In the genomic region with DNA sequence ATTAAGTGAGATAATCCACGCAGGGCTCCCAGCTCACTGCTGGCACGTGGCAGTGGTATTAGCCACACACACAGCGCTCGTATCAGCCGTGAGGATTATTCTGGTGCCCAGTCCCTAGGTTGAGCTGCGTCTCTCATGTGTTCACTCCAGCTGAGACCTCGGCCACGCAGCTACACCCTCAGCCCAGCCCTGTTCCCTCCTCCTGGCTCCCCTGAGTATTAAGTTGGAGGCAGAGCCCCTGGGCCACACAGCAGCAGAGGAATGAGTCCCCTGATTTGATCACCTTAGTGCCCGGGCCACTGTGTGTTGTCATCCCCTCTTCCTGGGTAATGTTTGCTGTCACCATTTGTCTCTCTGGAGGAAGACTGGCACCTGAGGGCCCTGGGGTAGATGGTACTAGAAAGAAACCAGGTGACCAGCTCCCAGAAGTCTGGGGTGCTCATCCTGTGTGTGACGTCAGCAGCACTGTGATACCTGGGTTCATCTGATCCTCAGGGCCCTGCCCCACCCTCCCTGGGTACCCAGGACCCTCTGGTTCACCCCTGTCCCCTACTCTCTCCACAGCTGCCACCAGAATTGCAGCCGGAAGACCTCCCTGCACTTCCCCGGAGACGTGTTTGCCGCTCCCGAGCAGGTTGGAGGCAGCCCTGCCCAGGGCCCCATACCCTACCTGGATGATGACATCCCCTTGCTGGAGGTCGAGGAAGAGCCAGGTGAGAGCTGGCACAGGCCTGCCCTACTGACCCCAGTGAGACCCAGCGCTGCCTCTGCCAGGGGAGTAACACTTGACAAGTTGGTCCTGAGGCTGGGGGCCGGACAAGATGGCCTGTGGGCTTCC, we compare ENCODE assay signal across 16 cellular contexts. TPM values are rescaled to one million over a fixed set of nuclear protein-coding genes. Genes with fewer than 3 reads are reported as not detected.
A peak's percentile ranks its signal among the peaks of the same experiment; 100 is the strongest.
DNase-seq lines count a peak whose midpoint lies in the region; ATAC-seq and TF ChIP-seq lines count a peak whose summit lies in the region.
"Had no signal": no experiment of that assay in that cellular context is flagged by ENCODE, and none has a peak within 500 bp of the region (broad histone marks: within the 10 kb centered on the region; RNA-seq: fewer than 3 reads in every experiment).

No MANE protein-coding gene starts in this region.

- H3K4me1 ChIP-seq in osteoblast (ENCODE audit: insufficient read depth, low read length) = no peaks in the 10 kb centered on the region

- H3K79me2 ChIP-seq in osteoblast (ENCODE audit: insufficient read depth, low read length) = no peaks in the 10 kb centered on the region

- peak; percentile 56 for DNase-seq in natural killer cell treated with Interleukin-12 subunit alpha and Interleukin-12 subunit beta and Interleukin-15 and Interleukin-18, amount 100 ng/mL, for 72 hours (ENCODE audit: low spot score)
- DNase-seq in natural killer cell = no peak
- DNase-seq in WERI-Rb-1 = peak; percentile 79
- DNase-seq in osteoblast (ENCODE audit: insufficient read length, low spot score, missing footprints) = peak; percentile 81
- DNase-seq in NCI-H2107 (lab: John Stamatoyannopoulos, UW) = no peak
- DNase-seq in activated CD4-positive, alpha-beta T cell treated with anti-CD3 and anti-CD28 coated beads for 4 hours = no peak
- no peak for DNase-seq in SKM-1 treated with dmso at 0.1 percent for 144 hours (lab: John Stamatoyannopoulos, UW; ENCODE audit: unreplicated experiment)
- DNase-seq: C1 segment of cervical spinal cord, COR-L47, EL, HCEC 1CT, NCI-H187 treated with DMSO at 0.1 percent for 48 hours, NCI-H2171, NCI-H446, NCI-H69 had no signal

- no peak for ATAC-seq in natural killer cell treated with Interleukin-12 subunit alpha and Interleukin-12 subunit beta and Interleukin-15 and Interleukin-18, amount 100 ng/mL, for 72 hours
- ATAC-seq in natural killer cell = no peak
- ATAC-seq: K562 had no signal

- no peaks in the 10 kb centered on the region for H3K27me3 Mint-ChIP-seq in natural killer cell treated with Interleukin-12 subunit alpha and Interleukin-12 subunit beta and Interleukin-15 and Interleukin-18, amount 100 ng/mL, for 72 hours
- H3K27me3 Mint-ChIP-seq in natural killer cell (ENCODE audit: low read depth in 2 of 2) = no peaks in the 10 kb centered on the region

- H3K4me2 ChIP-seq in osteoblast (ENCODE audit: insufficient read depth, low read length) = no peak overlapping the region

- H3K27ac ChIP-seq in WERI-Rb-1 (no peak overlapping the region; the same call in 1 of the 2 replicates), osteoblast (ENCODE audit: low read depth, low read length) (no peak overlapping the region)

- H3K9me3 Mint-ChIP-seq in natural killer cell treated with Interleukin-12 subunit alpha and Interleukin-12 subunit beta and Interleukin-15 and Interleukin-18, amount 100 ng/mL, for 72 hours = no peaks in the 10 kb centered on the region
- H3K9me3 Mint-ChIP-seq in natural killer cell = no peaks in the 10 kb centered on the region

- TF ChIP-seq CTCF in natural killer cell (IDR thresholded peaks at IDR 0.05) (no peak), WERI-Rb-1 (IDR thresholded peaks at IDR 0.05; ENCODE audit: low read depth, low read length) (no peak), osteoblast (IDR thresholded peaks at IDR 0.05; ENCODE audit: extremely low read depth, low read depth, low read length) (no peak)

- intact Hi-C loops in natural killer cell (cut with micrococcal nuclease) = no loop called here

- H3K4me1 Mint-ChIP-seq in natural killer cell treated with Interleukin-12 subunit alpha and Interleukin-12 subunit beta and Interleukin-15 and Interleukin-18, amount 100 ng/mL, for 72 hours (ENCODE audit: low read depth in 2 of 2) = no peaks in the 10 kb centered on the region
- H3K4me1 Mint-ChIP-seq in natural killer cell = peaks cover 0 to 5% of the 10 kb centered on the region in 2 donors

- no peak overlapping the region for H3K4me3 ChIP-seq in WERI-Rb-1 (ENCODE audit: low read depth, low read length)
- no peak overlapping the region for H3K4me3 ChIP-seq in osteoblast (ENCODE audit: insufficient read depth, low read length)
- H3K4me3 ChIP-seq: K562 had no signal

- no peak overlapping the region for H3K4me3 Mint-ChIP-seq in natural killer cell treated with Interleukin-12 subunit alpha and Interleukin-12 subunit beta and Interleukin-15 and Interleukin-18, amount 100 ng/mL, for 72 hours
- H3K4me3 Mint-ChIP-seq in natural killer cell = no peak overlapping the region

- H3K36me3 ChIP-seq in WERI-Rb-1 (peaks cover 85% of the 10 kb centered on the region), osteoblast (ENCODE audit: insufficient read depth, low read length) (no peaks in the 10 kb centered on the region)

- no peak overlapping the region for H2AFZ ChIP-seq in osteoblast (ENCODE audit: low read length)

- H3K27ac Mint-ChIP-seq in natural killer cell treated with Interleukin-12 subunit alpha and Interleukin-12 subunit beta and Interleukin-15 and Interleukin-18, amount 100 ng/mL, for 72 hours = no peak overlapping the region
- H3K27ac Mint-ChIP-seq in natural killer cell = no peak overlapping the region

- no peaks in the 10 kb centered on the region for H3K27me3 ChIP-seq in WERI-Rb-1 (ENCODE audit: insufficient read depth, low read depth, severe bottlenecking)
- no peaks in the 10 kb centered on the region for H3K27me3 ChIP-seq in osteoblast (ENCODE audit: insufficient read depth, low read length)

- no peaks in the 10 kb centered on the region for H3K36me3 Mint-ChIP-seq in natural killer cell treated with Interleukin-12 subunit alpha and Interleukin-12 subunit beta and Interleukin-15 and Interleukin-18, amount 100 ng/mL, for 72 hours
- no peaks in the 10 kb centered on the region for H3K36me3 Mint-ChIP-seq in natural killer cell

- H3K9me3 ChIP-seq in WERI-Rb-1 (ENCODE audit: severe bottlenecking) (no peaks in the 10 kb centered on the region), osteoblast (ENCODE audit: low read depth, low read length) (no peaks in the 10 kb centered on the region)

- no peaks in the 10 kb centered on the region for H4K20me1 ChIP-seq in osteoblast (ENCODE audit: insufficient read depth, low read length)

RNA-seq across cellular contexts. Expression of a gene that starts 40.1 kb away (rescaled TPM):
- total RNA-seq in natural killer cell treated with Interleukin-12 subunit alpha and Interleukin-12 subunit beta and Interleukin-15 and Interleukin-18, amount 100 ng/mL, for 72 hours = 1 to 10 TPM in 1 of 2 donors, under 1 TPM in 1; 0.81 to 1.8 TPM
- under 1 TPM; 0.24 to 0.68 (median 0.60) TPM for total RNA-seq in natural killer cell
- under 0.01 TPM in 2 replicates for total RNA-seq in osteoblast

Comparison
In these comparisons a context has a peak if more than half of its experiments do, and no peak if none do; other contexts are left out.
1. DNase-seq: peak in natural killer cell treated with Interleukin-12 subunit alpha and Interleukin-12 subunit beta and Interleukin-15 and Interleukin-18, amount 100 ng/mL, for 72 hours (single experiment), WERI-Rb-1 (single experiment) and osteoblast (single experiment); none in natural killer cell (single experiment), NCI-H2107 (single experiment), activated CD4-positive, alpha-beta T cell treated with anti-CD3 and anti-CD28 coated beads for 4 hours (0 of 2) and SKM-1 treated with dmso at 0.1 percent for 144 hours (single experiment).